ENCODE assay signal across 8 cellular contexts in genomic region chrX:49163555-49164419, GRCh38. TPM values are rescaled to one million over a fixed set of nuclear protein-coding genes. Genes with fewer than 3 reads are reported as not detected.
A peak's percentile ranks its signal among the peaks of the same experiment; 100 is the strongest.
DNase-seq lines count a peak whose midpoint lies in the region; ATAC-seq and TF ChIP-seq lines count a peak whose summit lies in the region.

No MANE protein-coding gene starts in this region.

- no peaks in the 10 kb centered on the region for H3K9me3 ChIP-seq in stomach

- intact Hi-C loops in stomach (cut with DNase I; ENCODE audit: low total_unique reads), result no loop called here

- H3K36me3 ChIP-seq in KMS-11 (ENCODE audit: insufficient read depth) (no peaks in the 10 kb centered on the region), stomach (no peaks in the 10 kb centered on the region)

- peak overlapping the region; percentile 64; the same call in 1 of the 2 replicates for H2AFZ ChIP-seq in KMS-11 (ENCODE audit: low read depth)

- H3K27me3 ChIP-seq in KMS-11 (ENCODE audit: insufficient read depth, low read depth) (no peaks in the 10 kb centered on the region), stomach (no peaks in the 10 kb centered on the region)

- H3K27ac ChIP-seq in KMS-11 (peak overlapping the region; percentile 55), stomach (peak overlapping the region; percentile 90 to 94 (median 92))

- no peaks in the 10 kb centered on the region for H4K20me1 ChIP-seq in KMS-11 (ENCODE audit: insufficient read depth)

- no peak for TF ChIP-seq EP300 in stomach (IDR thresholded peaks at IDR 0.05)

- peaks cover 19% of the 10 kb centered on the region for H3K4me1 Mint-ChIP-seq in nephron

- H3K27ac Mint-ChIP-seq in nephron, result peak overlapping the region; percentile 71 to 94 (median 87)

- 0 to 39% (median 5%) methylated on average over 13 to 69 of the region's 69 CpGs for WGBS in stomach, 5 donors

- peaks cover 13% of the 10 kb centered on the region for H3K27me3 Mint-ChIP-seq in nephron (ENCODE audit: low read depth)

- H3K79me2 ChIP-seq in KMS-11 (ENCODE audit: insufficient read depth, low read depth), result no peaks in the 10 kb centered on the region

- H3K36me3 Mint-ChIP-seq in nephron (ENCODE audit: low read depth), result no peaks in the 10 kb centered on the region

- H3K4me3 ChIP-seq in KMS-11 (IDR thresholded peaks at IDR 0.05; ENCODE audit: insufficient read depth, low read depth, low read length) (no peak overlapping the region), fibroblast of the aortic adventitia (ENCODE audit: low read depth, low read length) (peak overlapping the region; percentile 53), stomach (peak overlapping the region; percentile 38 to 45 (median 42))

- TF ChIP-seq POLR2A in stomach (IDR thresholded peaks at IDR 0.05), result no peak

- peaks cover 19% of the 10 kb centered on the region for H3K4me1 ChIP-seq in KMS-11 (ENCODE audit: low read depth, poor library complexity, severe bottlenecking)
- peaks cover 4 to 39% (median 26%) of the 10 kb centered on the region in 4 donors for H3K4me1 ChIP-seq in stomach

- peak overlapping the region; percentile 63; the same call in 1 of the 2 replicates for H3K4me2 ChIP-seq in KMS-11

- H3K9ac ChIP-seq in KMS-11, result peak overlapping the region; percentile 51; the same call in 1 of the 2 replicates

- TF ChIP-seq CTCF in KMS-11 (conservative IDR thresholded peaks at IDR 0.05; ENCODE audit: low read depth, low read length) (peak; percentile 58), fibroblast of the aortic adventitia (IDR thresholded peaks at IDR 0.05; ENCODE audit: insufficient read depth, low read length) (no peak), nephron (IDR thresholded peaks at IDR 0.05; ENCODE audit: unreplicated experiment in 3 of 3) (peak; percentile 68 to 70 (median 69)), stomach (IDR thresholded peaks at IDR 0.05) (peak in 5 of 7 experiments; percentile 41 to 86 (median 72))

- peak overlapping the region; percentile 75 to 83 (median 80) for H3K4me3 Mint-ChIP-seq in nephron

- DNase-seq in D341Med (ENCODE audit: low spot score), result peak; percentile 88
- peak; percentile 87 for DNase-seq in RPMI7951 (ENCODE audit: low read depth)
- peak; percentile 75 for DNase-seq in activated effector memory CD4-positive, alpha-beta T cell treated with Interleukin-2 at 50 U/mL for 16 hours
- peak; percentile 79 for DNase-seq in fibroblast of the aortic adventitia (ENCODE audit: low read depth)
- DNase-seq in stomach, result peak; percentile 86

- peaks cover 6% of the 10 kb centered on the region for H3K9me3 Mint-ChIP-seq in nephron

- ATAC-seq in GM21529 (IDR thresholded peaks at IDR 0.05; ENCODE audit: unreplicated experiment), result peak; percentile 54

RNA-seq across cellular contexts. Expression of gene MAGIX, which starts 1.2 kb away (rescaled TPM):
- 1.9 and 2.4 TPM in 2 replicates for total RNA-seq in RPMI7951 (2014; rRNA removed; shearing (Covaris generic))
- total RNA-seq in fibroblast of the aortic adventitia (ENCODE audit: low replicate concordance), result 1.7 and 2.9 TPM in 2 replicates
- 10 to 100 TPM in 3 of 5 donors, 1 to 10 TPM in 2; 4.7 to 43.2 (median 10.3) TPM for total RNA-seq in stomach
- 10 to 100 TPM; 18.9 to 41.1 (median 35.0) TPM for polyA plus RNA-seq in stomach

RNA-seq across cellular contexts. Expression of gene PLP2, which starts 7.9 kb away (rescaled TPM):
- 333 and 417 TPM in 2 replicates for total RNA-seq in RPMI7951 (2014; rRNA removed; shearing (Covaris generic))
- 8.7 and 93.2 TPM in 2 replicates for total RNA-seq in fibroblast of the aortic adventitia (ENCODE audit: low replicate concordance)
- 100 to 1,000 TPM in 1 of 5 donors, 10 to 100 TPM in 4; 14.0 to 155 (median 52.2) TPM for total RNA-seq in stomach
- 100 to 1,000 TPM in 1 of 3 donors, 10 to 100 TPM in 2; 55.0 to 323 (median 94.4) TPM for polyA plus RNA-seq in stomach

RNA-seq across cellular contexts. Expression of gene PRICKLE3, which starts 22.4 kb away (rescaled TPM):
- 7.2 and 8.7 TPM in 2 replicates for total RNA-seq in RPMI7951 (2014; rRNA removed; shearing (Covaris generic))
- total RNA-seq in fibroblast of the aortic adventitia (ENCODE audit: low replicate concordance), result 2.9 and 5.0 TPM in 2 replicates
- 10 to 100 TPM in 3 of 5 donors, 1 to 10 TPM in 2; 3.7 to 65.1 (median 16.9) TPM for total RNA-seq in stomach
- polyA plus RNA-seq in stomach, result 1 to 10 TPM; 6.3 to 7.1 (median 6.5) TPM

RNA-seq across cellular contexts. Expression of gene SYP, which starts 36.2 kb away (rescaled TPM):
- 0.36 and 0.59 TPM in 2 replicates for total RNA-seq in RPMI7951 (2014; rRNA removed; shearing (Covaris generic))
- 0.16 and 0.18 TPM in 2 replicates for total RNA-seq in fibroblast of the aortic adventitia (ENCODE audit: low replicate concordance)
- 100 to 1,000 TPM in 1 of 5 donors, 1 to 10 TPM in 2, under 1 TPM in 1, not detected in 1; 0.89 to 211 (median 3.3) TPM for total RNA-seq in stomach
- 1 to 10 TPM in 2 of 3 donors, under 1 TPM in 1; 0.92 to 5.0 (median 3.9) TPM for polyA plus RNA-seq in stomach

RNA-seq across cellular contexts. Expression of gene GPKOW, which starts 40.3 kb away (rescaled TPM):
- 39.6 and 47.1 TPM in 2 replicates for total RNA-seq in RPMI7951 (2014; rRNA removed; shearing (Covaris generic))
- total RNA-seq in fibroblast of the aortic adventitia (ENCODE audit: low replicate concordance) (12.5 and 18.2 TPM in 2 replicates), stomach (10 to 100 TPM in 2 of 5 donors, 1 to 10 TPM in 3; 6.4 to 19.1 (median 8.2) TPM)
- 10 to 100 TPM; 14.1 to 18.2 (median 14.7) TPM for polyA plus RNA-seq in stomach
